Comparison of ENCODE assay signal across 22 cellular contexts in the genomic region with DNA sequence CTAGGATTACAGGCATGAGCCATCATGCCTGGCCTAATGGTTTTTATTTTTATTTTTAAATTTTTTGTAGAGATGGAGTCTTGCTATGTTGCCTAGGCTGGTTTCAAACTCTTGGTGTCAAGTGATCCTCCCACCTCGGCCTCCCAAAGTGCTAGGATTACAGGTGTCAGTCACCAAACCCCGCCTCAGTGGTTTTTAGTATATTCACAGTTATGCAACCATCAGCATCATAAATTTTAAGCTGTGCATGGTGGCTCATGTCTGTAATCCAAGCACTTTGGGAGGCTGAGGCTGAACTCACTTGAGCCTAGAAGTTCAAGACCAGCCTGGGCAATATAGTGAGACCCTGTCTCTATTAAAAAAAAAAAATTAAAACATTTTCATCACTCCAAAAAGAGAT.
"Had no signal": no experiment of that assay in that cellular context is flagged by ENCODE, and none has a peak within 500 bp of the region (broad histone marks: within the 10 kb centered on the region; RNA-seq: fewer than 3 reads in every experiment).

No MANE protein-coding gene starts in this region.

- H3K9me3 ChIP-seq: breast epithelium, gastroesophageal sphincter, sigmoid colon, transverse colon had no signal

- H3K4me3 Mint-ChIP-seq: activated T-cell treated with anti-CD3 and anti-CD28 coated beads, Interleukin-2, amount 50 U/mL, for 72 hours; neural crest cell had no signal

- H3K4me2 ChIP-seq: smooth muscle cell had no signal

- H3K36me3 ChIP-seq: breast epithelium, gastroesophageal sphincter, sigmoid colon, transverse colon had no signal

- ATAC-seq: activated T-cell treated with anti-CD3 and anti-CD28 coated beads, Interleukin-2, amount 50 U/mL, for 72 hours; gastroesophageal sphincter; left cardiac atrium; T-cell had no signal

- H3K4me3 ChIP-seq: breast epithelium, coronary artery, gastroesophageal sphincter, sigmoid colon, smooth muscle cell, transverse colon had no signal

- H3K4me1 Mint-ChIP-seq: neural crest cell had no signal

- FAIRE-seq: astrocyte, islet of Langerhans, urothelium cell line had no signal

- H3K4me1 ChIP-seq: breast epithelium, gastroesophageal sphincter, sigmoid colon, transverse colon had no signal

- H3K9me3 Mint-ChIP-seq: activated T-cell treated with anti-CD3 and anti-CD28 coated beads, Interleukin-2, amount 50 U/mL, for 72 hours; neural crest cell; T-cell had no signal

- H3K27me3 ChIP-seq: breast epithelium, gastroesophageal sphincter, sigmoid colon, transverse colon had no signal

- H3K27me3 Mint-ChIP-seq: stimulated activated naive B cell treated with anti-CD40 and anti-IgM and Interleukin-4, amounts not matched to agents 10 μg/mL and 1 μg/mL and 100 μg/mL, for 72 hours; T-cell had no signal

- H3K27ac ChIP-seq: breast epithelium, coronary artery, epithelial cell of prostate, gastroesophageal sphincter, sigmoid colon, transverse colon had no signal

- DNase-seq: activated CD4-positive, alpha-beta T cell treated with anti-CD3 and anti-CD28 coated beads, Interleukin-2, amount 50 U/mL, for 4 hours; activated effector memory CD4-positive, alpha-beta T cell treated with Interleukin-2 at 50 U/mL for 16 hours; activated naive CD4-positive, alpha-beta T cell treated with anti-CD3 and anti-CD28 coated beads, Interleukin-2, amount 50 U/mL, for 16 hours; activated T-cell treated with anti-CD3 and anti-CD28 coated beads, Interleukin-2, amount 50 U/mL, for 72 hours; head of caudate nucleus; hypothalamus; left cardiac atrium; midbrain; sigmoid colon; stimulated activated CD4-positive, alpha-beta T cell treated with anti-CD3 and anti-CD28 coated beads, Interleukin-15, amount 100 ng/mL, for 24 hours; stimulated activated naive B cell treated with anti-CD40 and anti-IgM and Interleukin-4, amounts not matched to agents 10 μg/mL and 1 μg/mL and 100 μg/mL, for 72 hours; T-cell; transverse colon had no signal
